Comparison of ENCODE assay signal across 23 cellular contexts in genomic region chr9:129011170-129011569, GRCh38.
"Had no signal": no experiment of that assay in that cellular context is flagged by ENCODE, and none has a peak within 500 bp of the region (broad histone marks: within the 10 kb centered on the region; RNA-seq: fewer than 3 reads in every experiment).

No MANE protein-coding gene starts in this region.

- H3K27me3 Mint-ChIP-seq: activated CD4-positive, alpha-beta memory T cell treated with anti-CD3 and anti-CD28 coated beads for 36 hours; activated CD4-positive, alpha-beta T cell treated with anti-CD3 and anti-CD28 coated beads for 36 hours; activated naive CD8-positive, alpha-beta T cell; brain; memory B cell; naive thymus-derived CD4-positive, alpha-beta T cell had no signal

- H3K4me3 ChIP-seq: colonic mucosa, esophagus squamous epithelium, mucosa of descending colon, right atrium auricular region, tibial artery, vagina had no signal

- DNase-seq: activated CD4-positive, alpha-beta memory T cell treated with anti-CD3 and anti-CD28 coated beads for 36 hours; activated CD4-positive, alpha-beta T cell treated with anti-CD3 and anti-CD28 coated beads for 36 hours; activated gamma-delta T cell; activated T-cell treated with anti-CD3 and anti-CD28 coated beads, Interleukin-2, amount 50 U/mL, for 48 hours; central memory CD4-positive, alpha-beta T cell; colonic mucosa; esophagus squamous epithelium; hypothalamus; kidney glomerular epithelial cell; left ventricle myocardium superior; mucosa of descending colon; naive thymus-derived CD4-positive, alpha-beta T cell; nucleus accumbens; stimulated activated CD4-positive, alpha-beta T cell treated with anti-CD3 and anti-CD28 coated beads, Interleukin-2, amount 100 ng/mL, for 48 hours; stimulated activated naive CD4-positive, alpha-beta T cell; T-helper 9 cell; tibial artery had no signal

- H3K27ac ChIP-seq: colonic mucosa, esophagus squamous epithelium, right atrium auricular region, tibial artery, vagina had no signal

- H3K9me3 ChIP-seq: colonic mucosa, esophagus squamous epithelium, mucosa of descending colon, right atrium auricular region, tibial artery, vagina had no signal

- H3K27ac Mint-ChIP-seq: activated CD4-positive, alpha-beta memory T cell treated with anti-CD3 and anti-CD28 coated beads for 36 hours; activated CD4-positive, alpha-beta T cell treated with anti-CD3 and anti-CD28 coated beads for 36 hours; activated naive CD8-positive, alpha-beta T cell; memory B cell had no signal

- H3K9me3 Mint-ChIP-seq: activated CD4-positive, alpha-beta memory T cell treated with anti-CD3 and anti-CD28 coated beads for 36 hours; brain; memory B cell; naive thymus-derived CD4-positive, alpha-beta T cell had no signal

- FAIRE-seq: endothelial cell of umbilical vein had no signal

- H3K4me3 Mint-ChIP-seq: activated CD4-positive, alpha-beta memory T cell treated with anti-CD3 and anti-CD28 coated beads for 36 hours; activated CD4-positive, alpha-beta T cell treated with anti-CD3 and anti-CD28 coated beads for 36 hours; activated naive CD8-positive, alpha-beta T cell; brain; memory B cell; naive thymus-derived CD4-positive, alpha-beta T cell had no signal

- ATAC-seq: activated CD4-positive, alpha-beta T cell treated with anti-CD3 and anti-CD28 coated beads for 36 hours; left ventricle myocardium superior; mucosa of descending colon; naive thymus-derived CD4-positive, alpha-beta T cell had no signal

- H3K4me1 Mint-ChIP-seq: activated CD4-positive, alpha-beta T cell treated with anti-CD3 and anti-CD28 coated beads for 36 hours had no signal

- H3K4me1 ChIP-seq: colonic mucosa had no signal
